ENCODE assay signal across 17 cellular contexts in the genomic region with DNA sequence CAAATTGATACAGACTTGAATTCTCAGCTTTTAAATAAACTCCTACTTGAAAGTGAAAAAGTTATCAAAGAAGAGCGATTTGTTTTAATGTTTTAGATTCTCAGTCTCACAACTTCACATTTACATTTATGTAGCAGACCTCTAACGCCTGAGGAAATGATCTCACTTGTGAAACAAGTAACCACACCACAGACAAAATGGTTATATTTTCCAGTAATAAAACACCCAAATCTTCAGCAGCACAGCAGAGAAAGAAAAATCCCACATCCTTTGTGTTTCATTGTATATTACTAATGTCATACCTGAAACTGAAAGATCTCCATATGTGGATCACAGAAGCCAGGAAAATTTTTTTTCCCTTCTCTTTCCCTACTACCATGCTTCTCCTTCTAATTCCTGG. TPM values are rescaled to one million over a fixed set of nuclear protein-coding genes. Genes with fewer than 3 reads are reported as not detected.
A peak's percentile ranks its signal among the peaks of the same experiment; 100 is the strongest.
DNase-seq lines count a peak whose midpoint lies in the region; ATAC-seq lines count a peak whose summit lies in the region.
"Had no signal": no experiment of that assay in that cellular context is flagged by ENCODE, and none has a peak within 500 bp of the region (broad histone marks: within the 10 kb centered on the region; RNA-seq: fewer than 3 reads in every experiment).

No MANE protein-coding gene starts in this region.

- no peaks in the 10 kb centered on the region for H3K27me3 Mint-ChIP-seq in activated T-cell treated with anti-CD3 and anti-CD28 coated beads, Interleukin-2, amount 50 U/mL, for 4 hours (ENCODE audit: low read depth)
- H3K27me3 Mint-ChIP-seq in central memory CD8-positive, alpha-beta T cell, result no peaks in the 10 kb centered on the region
- no peaks in the 10 kb centered on the region for H3K27me3 Mint-ChIP-seq in stimulated activated naive CD8-positive, alpha-beta T cell treated with anti-CD3 and anti-CD28 coated beads, Interleukin-15, amount 100 ng/mL, for 72 hours
- H3K27me3 Mint-ChIP-seq in stimulated activated naive B cell treated with anti-CD40 and anti-IgM and Interleukin-4, amounts not matched to agents 10 μg/mL and 1 μg/mL and 100 μg/mL, for 72 hours, result peaks cover 0 to 4% of the 10 kb centered on the region in 2 donors

- H3K4me3 Mint-ChIP-seq in activated T-cell treated with anti-CD3 and anti-CD28 coated beads, Interleukin-2, amount 50 U/mL, for 4 hours, result peak overlapping the region; percentile 24
- peak overlapping the region; percentile 53 for H3K4me3 Mint-ChIP-seq in central memory CD8-positive, alpha-beta T cell
- peak overlapping the region; percentile 41 to 61 for H3K4me3 Mint-ChIP-seq in stimulated activated naive CD8-positive, alpha-beta T cell treated with anti-CD3 and anti-CD28 coated beads, Interleukin-15, amount 100 ng/mL, for 72 hours
- no peak overlapping the region for H3K4me3 Mint-ChIP-seq in stimulated activated naive B cell treated with anti-CD40 and anti-IgM and Interleukin-4, amounts not matched to agents 10 μg/mL and 1 μg/mL and 100 μg/mL, for 72 hours
- H3K4me3 Mint-ChIP-seq: nephron, WTC11 had no signal

- peaks cover 2% of the 10 kb centered on the region for H3K36me3 Mint-ChIP-seq in activated T-cell treated with anti-CD3 and anti-CD28 coated beads, Interleukin-2, amount 50 U/mL, for 4 hours (ENCODE audit: insufficient read depth)
- H3K36me3 Mint-ChIP-seq in central memory CD8-positive, alpha-beta T cell (ENCODE audit: insufficient read depth), result peaks cover 3% of the 10 kb centered on the region
- no peaks in the 10 kb centered on the region for H3K36me3 Mint-ChIP-seq in stimulated activated naive B cell treated with anti-CD40 and anti-IgM and Interleukin-4, amounts not matched to agents 10 μg/mL and 1 μg/mL and 100 μg/mL, for 72 hours
- H3K36me3 Mint-ChIP-seq: WTC11 had no signal

- H3K4me1 Mint-ChIP-seq in activated T-cell treated with anti-CD3 and anti-CD28 coated beads, Interleukin-2, amount 50 U/mL, for 4 hours (ENCODE audit: low read depth), result peaks cover 39% of the 10 kb centered on the region
- peaks cover 39% of the 10 kb centered on the region for H3K4me1 Mint-ChIP-seq in central memory CD8-positive, alpha-beta T cell
- peaks cover 41% of the 10 kb centered on the region for H3K4me1 Mint-ChIP-seq in stimulated activated naive CD8-positive, alpha-beta T cell treated with anti-CD3 and anti-CD28 coated beads, Interleukin-15, amount 100 ng/mL, for 72 hours
- H3K4me1 Mint-ChIP-seq in stimulated activated naive B cell treated with anti-CD40 and anti-IgM and Interleukin-4, amounts not matched to agents 10 μg/mL and 1 μg/mL and 100 μg/mL, for 72 hours, result no peaks in the 10 kb centered on the region
- H3K4me1 Mint-ChIP-seq: nephron had no signal

- H3K27ac Mint-ChIP-seq in central memory CD8-positive, alpha-beta T cell (ENCODE audit: low read depth), result peak overlapping the region; percentile 93
- H3K27ac Mint-ChIP-seq in stimulated activated naive CD8-positive, alpha-beta T cell treated with anti-CD3 and anti-CD28 coated beads, Interleukin-15, amount 100 ng/mL, for 72 hours, result peak overlapping the region; percentile 40 to 45
- H3K27ac Mint-ChIP-seq in stimulated activated naive B cell treated with anti-CD40 and anti-IgM and Interleukin-4, amounts not matched to agents 10 μg/mL and 1 μg/mL and 100 μg/mL, for 72 hours, result no peak overlapping the region
- H3K27ac Mint-ChIP-seq: nephron, WTC11 had no signal

- ATAC-seq in activated T-cell treated with anti-CD3 and anti-CD28 coated beads, Interleukin-2, amount 50 U/mL, for 4 hours, result peak; percentile 94 to 95
- peak; percentile 94 for ATAC-seq in central memory CD8-positive, alpha-beta T cell (replicated peaks; ENCODE audit: extremely low read depth, poor library complexity, severe bottlenecking)
- peak; percentile 96 for ATAC-seq in stimulated activated naive CD8-positive, alpha-beta T cell treated with anti-CD3 and anti-CD28 coated beads, Interleukin-15, amount 100 ng/mL, for 72 hours
- ATAC-seq in stimulated activated naive B cell treated with anti-CD40 and anti-IgM and Interleukin-4, amounts not matched to agents 10 μg/mL and 1 μg/mL and 100 μg/mL, for 72 hours (replicated peaks), result no peak
- ATAC-seq: body of pancreas, WTC11 had no signal

- DNase-seq in activated T-cell treated with anti-CD3 and anti-CD28 coated beads, Interleukin-2, amount 50 U/mL, for 4 hours, result no peak
- DNase-seq in activated T-cell treated with anti-CD3 and anti-CD28 coated beads for 4 hours, result no peak
- DNase-seq in MV-4-11 (lab: John Stamatoyannopoulos, UW), result peak; percentile 19
- no peak for DNase-seq in central memory CD8-positive, alpha-beta T cell (ENCODE audit: low spot score in 2 of 2)
- DNase-seq in stimulated activated naive CD8-positive, alpha-beta T cell treated with anti-CD3 and anti-CD28 coated beads, Interleukin-15, amount 100 ng/mL, for 72 hours, result peak in 1 of 2 donors; percentile 14
- no peak for DNase-seq in hypothalamus (lab: John Stamatoyannopoulos, UW)
- no peak for DNase-seq in stimulated activated naive B cell treated with anti-CD40 and anti-IgM and Interleukin-4, amounts not matched to agents 10 μg/mL and 1 μg/mL and 100 μg/mL, for 72 hours
- DNase-seq in stimulated activated CD4-positive, alpha-beta T cell treated with anti-CD3 and anti-CD28 coated beads, Interleukin-2, amount 100 ng/mL, for 24 hours, result no peak
- DNase-seq: body of pancreas; GF-D8; NCI-H1930; NCI-H69; stimulated activated CD4-positive, alpha-beta T cell treated with anti-CD3 and anti-CD28 coated beads, Interleukin-15, amount 100 ng/mL, for 24 hours had no signal

- H3K9me3 Mint-ChIP-seq in activated T-cell treated with anti-CD3 and anti-CD28 coated beads, Interleukin-2, amount 50 U/mL, for 4 hours, result no peaks in the 10 kb centered on the region
- no peaks in the 10 kb centered on the region for H3K9me3 Mint-ChIP-seq in central memory CD8-positive, alpha-beta T cell
- peaks cover 0 to 5% of the 10 kb centered on the region in 2 donors for H3K9me3 Mint-ChIP-seq in stimulated activated naive CD8-positive, alpha-beta T cell treated with anti-CD3 and anti-CD28 coated beads, Interleukin-15, amount 100 ng/mL, for 72 hours
- no peaks in the 10 kb centered on the region for H3K9me3 Mint-ChIP-seq in stimulated activated naive B cell treated with anti-CD40 and anti-IgM and Interleukin-4, amounts not matched to agents 10 μg/mL and 1 μg/mL and 100 μg/mL, for 72 hours

RNA-seq across cellular contexts. Expression of a gene that starts 29.8 kb away (rescaled TPM):
- total RNA-seq in activated T-cell treated with anti-CD3 and anti-CD28 coated beads, Interleukin-2, amount 50 U/mL, for 4 hours, result 10 to 100 TPM in 1 of 3 donors, 1 to 10 TPM in 2; 5.6 to 14.4 (median 7.7) TPM
- total RNA-seq: body of pancreas, LHCN-M2, WTC11 had no signal

RNA-seq across cellular contexts. Expression of a gene that starts 48.6 kb away (rescaled TPM):
- under 1 TPM; 0.25 to 0.50 (median 0.35) TPM for total RNA-seq in activated T-cell treated with anti-CD3 and anti-CD28 coated beads, Interleukin-2, amount 50 U/mL, for 4 hours
- total RNA-seq: LHCN-M2, pulmonary artery endothelial cell, WTC11 had no signal

Comparison
In these comparisons a context has a peak if more than half of its experiments do, and no peak if none do; other contexts are left out.
1. ATAC-seq: peak in activated T-cell treated with anti-CD3 and anti-CD28 coated beads, Interleukin-2, amount 50 U/mL, for 4 hours (2 of 2), central memory CD8-positive, alpha-beta T cell (single experiment) and stimulated activated naive CD8-positive, alpha-beta T cell treated with anti-CD3 and anti-CD28 coated beads, Interleukin-15, amount 100 ng/mL, for 72 hours (single experiment); none in stimulated activated naive B cell treated with anti-CD40 and anti-IgM and Interleukin-4, amounts not matched to agents 10 μg/mL and 1 μg/mL and 100 μg/mL, for 72 hours (0 of 2).
2. H3K4me3 Mint-ChIP-seq: peak in activated T-cell treated with anti-CD3 and anti-CD28 coated beads, Interleukin-2, amount 50 U/mL, for 4 hours (single experiment), central memory CD8-positive, alpha-beta T cell (single experiment) and stimulated activated naive CD8-positive, alpha-beta T cell treated with anti-CD3 and anti-CD28 coated beads, Interleukin-15, amount 100 ng/mL, for 72 hours (2 of 2); none in stimulated activated naive B cell treated with anti-CD40 and anti-IgM and Interleukin-4, amounts not matched to agents 10 μg/mL and 1 μg/mL and 100 μg/mL, for 72 hours (0 of 2).